ENCODE assay signal across 8 cellular contexts in the genomic region with DNA sequence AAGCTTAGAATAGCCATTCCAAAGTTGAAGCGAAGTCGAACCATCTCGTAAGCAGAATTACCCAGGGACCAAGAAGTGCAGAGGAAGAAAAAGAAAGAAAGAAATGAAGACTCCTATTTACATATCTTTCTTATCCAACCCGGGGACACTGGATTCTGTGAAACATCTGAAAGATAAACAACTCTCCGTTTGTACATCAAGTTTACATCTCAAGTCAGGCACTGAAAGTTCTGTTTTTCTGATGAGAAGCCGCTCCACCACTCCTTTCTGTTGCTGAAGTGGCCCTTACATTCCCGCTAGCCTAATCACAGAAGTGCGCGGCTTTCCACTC. TPM values are rescaled to one million over a fixed set of nuclear protein-coding genes. Genes with fewer than 3 reads are reported as not detected.
DNase-seq lines count a peak whose midpoint lies in the region; ATAC-seq, FAIRE-seq and TF ChIP-seq lines count a peak whose summit lies in the region.

No MANE protein-coding gene starts in this region.

- peak overlapping the region; percentile 70; the same call in 1 of the 2 replicates for H3K9ac ChIP-seq in KMS-11

- peak overlapping the region; percentile 98 for H3K27ac ChIP-seq in AG04450 (ENCODE audit: low read depth, low read length)
- H3K27ac ChIP-seq in KMS-11, result peak overlapping the region; percentile 73
- H3K27ac ChIP-seq in muscle layer of duodenum (ENCODE audit: low read length), result peak overlapping the region; percentile 100

- CTCF ChIA-PET in AG04450 (lab: Charles Lee), result interaction anchor here (0.6 to 1.4 kb wide), 4 partner anchors 61 to 199 kb away, joined by 3 to 6 read pairs (median 3); no protein-coding TSS in a partner anchor

- H3K36me3 ChIP-seq in KMS-11 (ENCODE audit: insufficient read depth), result no peaks in the 10 kb centered on the region
- peaks cover 0 to 21% of the 10 kb centered on the region in 2 donors for H3K36me3 ChIP-seq in muscle layer of duodenum (ENCODE audit: control insufficient read depth in 1 of 2, insufficient read depth in 2 of 2, low read length in 2 of 2)

- peak overlapping the region; percentile 100 for H3K4me3 Mint-ChIP-seq in central memory CD8-positive, alpha-beta T cell

- DNase-seq in AG04450 (ENCODE audit: low read depth, low spot score), result no peak
- DNase-seq in central memory CD8-positive, alpha-beta T cell (ENCODE audit: low spot score in 2 of 2), result no peak
- DNase-seq in GM19239 (ENCODE audit: insufficient read length, low spot score), result no peak

- H3K27ac Mint-ChIP-seq in central memory CD8-positive, alpha-beta T cell (ENCODE audit: low read depth), result peak overlapping the region; percentile 99

- peaks cover 63% of the 10 kb centered on the region for H3K4me1 Mint-ChIP-seq in central memory CD8-positive, alpha-beta T cell

- no peaks in the 10 kb centered on the region for H4K20me1 ChIP-seq in KMS-11 (ENCODE audit: insufficient read depth)

- peak overlapping the region; percentile 92 for H3K4me3 ChIP-seq in AG04450 (ENCODE audit: low read depth, low read length)
- H3K4me3 ChIP-seq in KMS-11 (IDR thresholded peaks at IDR 0.05; ENCODE audit: insufficient read depth, low read depth, low read length), result no peak overlapping the region
- peak overlapping the region; percentile 72 to 93 for H3K4me3 ChIP-seq in muscle layer of duodenum (ENCODE audit: low read depth in 1 of 2, low read length in 2 of 2)

- H3K4me1 ChIP-seq in KMS-11 (ENCODE audit: low read depth, poor library complexity, severe bottlenecking) (peaks cover 33% of the 10 kb centered on the region), muscle layer of duodenum (ENCODE audit: control insufficient read depth in 1 of 2, insufficient read depth in 2 of 2, low read length in 2 of 2) (peaks cover 22 to 39% of the 10 kb centered on the region in 2 donors)

- peaks cover 75% of the 10 kb centered on the region for H3K79me2 ChIP-seq in KMS-11 (ENCODE audit: insufficient read depth, low read depth)

- H3K36me3 Mint-ChIP-seq in central memory CD8-positive, alpha-beta T cell (ENCODE audit: insufficient read depth), result peaks cover 27% of the 10 kb centered on the region

- peak overlapping the region; percentile 85 for H3K4me2 ChIP-seq in KMS-11

- H3K27me3 Mint-ChIP-seq in central memory CD8-positive, alpha-beta T cell, result no peaks in the 10 kb centered on the region

- peak overlapping the region; percentile 60 for H2AFZ ChIP-seq in KMS-11 (ENCODE audit: low read depth)

- no peak for FAIRE-seq in GM19239 (lab: Jason Lieb, UNC)

- no peak for ATAC-seq in central memory CD8-positive, alpha-beta T cell (replicated peaks; ENCODE audit: extremely low read depth, poor library complexity, severe bottlenecking)
- ATAC-seq in GM21447 (IDR thresholded peaks at IDR 0.05; ENCODE audit: unreplicated experiment) (no peak), GM21360 (IDR thresholded peaks at IDR 0.05; ENCODE audit: unreplicated experiment) (no peak), HG03378 (IDR thresholded peaks at IDR 0.05; ENCODE audit: unreplicated experiment) (no peak)

- H3K9me3 ChIP-seq in AG04450 (ENCODE audit: control insufficient read depth, insufficient read depth, low read length) (no peaks in the 10 kb centered on the region; the same call in 1 of the 2 replicates), muscle layer of duodenum (ENCODE audit: control insufficient read depth in 1 of 2, low read length in 2 of 2) (no peaks in the 10 kb centered on the region)

- POLR2A ChIA-PET in AG04450 (lab: Yijun Ruan, JAX), result interaction anchor here (0.8 to 1.2 kb wide), 12 partner anchors 9 to 223 kb away, joined by 3 to 14 read pairs (median 4); a partner anchor contains a TSS

- H3K9me3 Mint-ChIP-seq in central memory CD8-positive, alpha-beta T cell, result no peaks in the 10 kb centered on the region

- TF ChIP-seq CTCF in AG04450 (IDR thresholded peaks at IDR 0.05; ENCODE audit: low read depth, low read length) (no peak), KMS-11 (conservative IDR thresholded peaks at IDR 0.05; ENCODE audit: low read depth, low read length) (no peak)

- H3K27me3 ChIP-seq in AG04450 (ENCODE audit: control insufficient read depth, insufficient read depth, low read length) (no peaks in the 10 kb centered on the region), KMS-11 (ENCODE audit: insufficient read depth, low read depth) (no peaks in the 10 kb centered on the region), muscle layer of duodenum (ENCODE audit: low read depth, low read length) (no peaks in the 10 kb centered on the region)

RNA-seq across cellular contexts. Expression of a gene that starts 0.3 kb away (rescaled TPM):
- polyA plus RNA-seq in AG04450 (2011; rRNA removed), result 14.6 and 16.5 TPM in 2 replicates
- polyA minus RNA-seq in AG04450 (2011; rRNA and poly(A)+ RNA removed), result 14.3 and 17.6 TPM in 2 replicates

RNA-seq across cellular contexts. Expression of a gene that starts 0.5 kb away (rescaled TPM):
- polyA plus RNA-seq in AG04450 (2011; rRNA removed), result 27.2 and 37.4 TPM in 2 replicates
- 34.7 and 37.6 TPM in 2 replicates for polyA minus RNA-seq in AG04450 (2011; rRNA and poly(A)+ RNA removed)
